11 cellular contexts compared by ENCODE assay signal in the genomic region with DNA sequence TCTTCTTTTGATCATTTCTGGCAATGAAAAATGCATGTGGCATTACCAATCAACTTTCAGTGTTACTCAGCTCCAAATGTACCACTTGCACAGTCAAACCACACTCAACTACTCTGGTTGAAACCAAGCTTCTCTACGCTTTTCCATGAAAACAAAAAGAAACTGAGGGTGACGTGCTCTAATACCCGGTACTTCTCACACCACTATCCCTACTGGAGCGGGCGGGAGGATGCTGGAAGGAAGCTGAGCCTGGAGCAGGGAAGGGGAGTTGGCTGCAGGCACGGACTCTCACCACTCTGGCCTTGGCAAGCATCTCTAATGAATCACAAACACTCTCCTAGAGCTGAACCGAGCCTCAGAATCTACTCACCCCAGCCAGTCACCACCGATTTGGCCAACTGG. TPM values are rescaled to one million over a fixed set of nuclear protein-coding genes. Genes with fewer than 3 reads are reported as not detected.
A peak's percentile ranks its signal among the peaks of the same experiment; 100 is the strongest.
DNase-seq lines count a peak whose midpoint lies in the region; TF ChIP-seq lines count a peak whose summit lies in the region.
"Had no signal": no experiment of that assay in that cellular context is flagged by ENCODE, and none has a peak within 500 bp of the region (broad histone marks: within the 10 kb centered on the region; RNA-seq: fewer than 3 reads in every experiment).

No MANE protein-coding gene starts in this region.

- no peak overlapping the region for H3K27ac ChIP-seq in neuronal stem cell (replicated peaks; ENCODE audit: low read length)
- H3K27ac ChIP-seq: HL-60 had no signal

- no peak overlapping the region for H3K14ac ChIP-seq in neuronal stem cell (ENCODE audit: low read length)

- TF ChIP-seq CTCF in chondrocyte (IDR thresholded peaks at IDR 0.05) (no peak), GM10248 (IDR thresholded peaks at IDR 0.05; ENCODE audit: control extremely low read depth, extremely low read depth, low read depth, missing control alignments) (no peak)

- no peak overlapping the region for H2BK15ac ChIP-seq in neuronal stem cell (ENCODE audit: low read length)

- peak overlapping the region; percentile 27 for H3K27ac Mint-ChIP-seq in chondrocyte (ENCODE audit: unreplicated experiment)

- WGBS in neuronal stem cell (ENCODE audit: extremely low coverage in 2 of 2, insufficient read length in 2 of 2, insufficient replicate concordance in 1 of 2), 2 donors: no CpG with 5 or more reads among the region's 8 CpGs

- H3K4me3 ChIP-seq in MG63: no peak overlapping the region
- H3K4me3 ChIP-seq in neuronal stem cell (ENCODE audit: low read length in 2 of 2): no peak overlapping the region

- H4K8ac ChIP-seq in neuronal stem cell (ENCODE audit: low read depth, low read length): no peak overlapping the region

- H3K9ac ChIP-seq in neuronal stem cell (ENCODE audit: low read depth, low read length, poor library complexity): peak overlapping the region; percentile 1

- no peak overlapping the region for H3K4ac ChIP-seq in neuronal stem cell (ENCODE audit: low read length)

- H3K36me3 ChIP-seq in MG63: peaks cover 6% of the 10 kb centered on the region; the same call in 1 of the 2 replicates
- peaks cover 0 to 12% of the 10 kb centered on the region in 2 donors for H3K36me3 ChIP-seq in neuronal stem cell (replicated peaks in 1 of 2; ENCODE audit: control insufficient read depth in 2 of 2, insufficient read depth in 2 of 2, low read length in 2 of 2)

- H3K4me1 Mint-ChIP-seq in chondrocyte (ENCODE audit: low read depth): peaks cover 56% of the 10 kb centered on the region

- H3K4me2 ChIP-seq in neuronal stem cell (ENCODE audit: insufficient read depth, low read length, poor library complexity, severe bottlenecking): no peak overlapping the region

- no peak overlapping the region for H4K91ac ChIP-seq in neuronal stem cell (ENCODE audit: low read depth, low read length, poor library complexity)

- DNase-seq in EH (ENCODE audit: low read depth) (peak; percentile 56), MG63 (peak; percentile 86), chondrocyte (ENCODE audit: low spot score) (no peak), neuronal stem cell (ENCODE audit: low spot score) (no peak), NCI-H146 treated with DMSO at 0.1 percent for 48 hours (lab: John Stamatoyannopoulos, UW; ENCODE audit: unreplicated experiment) (no peak), superior temporal gyrus (ENCODE audit: extremely low spot score) (no peak), GM10248 (ENCODE audit: extremely low spot score) (no peak)
- DNase-seq: mammary epithelial cell, NCI-H1048, OCI-M1 had no signal

- H2BK12ac ChIP-seq in neuronal stem cell (ENCODE audit: low read length): no peak overlapping the region

- no peak overlapping the region for H3K18ac ChIP-seq in neuronal stem cell (ENCODE audit: low read length)

- H3K23ac ChIP-seq in neuronal stem cell (ENCODE audit: low read depth, low read length, poor library complexity): no peak overlapping the region

- no peak overlapping the region for H3K4me3 Mint-ChIP-seq in chondrocyte (ENCODE audit: unreplicated experiment)

- no peaks in the 10 kb centered on the region for H3K27me3 ChIP-seq in MG63
- no peaks in the 10 kb centered on the region for H3K27me3 ChIP-seq in neuronal stem cell (ENCODE audit: control insufficient read depth in 3 of 3, insufficient read depth in 3 of 3, low read depth in 1 of 3, low read length in 3 of 3)

- no peaks in the 10 kb centered on the region for H3K9me3 Mint-ChIP-seq in chondrocyte (ENCODE audit: low read depth)

- no peak overlapping the region for H2BK5ac ChIP-seq in neuronal stem cell (ENCODE audit: low read length)

- POLR2A ChIA-PET in GM10248 (lab: Yijun Ruan, JAX): no interaction called here

- no peak overlapping the region for H2AK5ac ChIP-seq in neuronal stem cell (ENCODE audit: low read depth, low read length)

- peaks cover 21% of the 10 kb centered on the region for H3K79me1 ChIP-seq in neuronal stem cell (ENCODE audit: low read depth, low read length)

- H2AFZ ChIP-seq in neuronal stem cell (ENCODE audit: low read length): no peak overlapping the region

- no peaks in the 10 kb centered on the region for H3K36me3 Mint-ChIP-seq in chondrocyte (ENCODE audit: low read depth)

- H3K9me3 ChIP-seq in MG63 (no peaks in the 10 kb centered on the region), neuronal stem cell (replicated peaks in 1 of 2; ENCODE audit: control insufficient read depth in 2 of 2, insufficient read depth in 1 of 2, low read depth in 1 of 2, low read length in 2 of 2) (peaks cover 0 to 3% of the 10 kb centered on the region in 2 donors)

- H3K4me1 ChIP-seq in neuronal stem cell (ENCODE audit: control insufficient read depth in 2 of 2, insufficient read depth in 1 of 2, low read depth in 1 of 2, low read length in 2 of 2): peaks cover 22 to 27% of the 10 kb centered on the region in 2 donors

- no peak overlapping the region for H2BK120ac ChIP-seq in neuronal stem cell (ENCODE audit: low read depth, low read length)

- no peaks in the 10 kb centered on the region for H3K27me3 Mint-ChIP-seq in chondrocyte (ENCODE audit: low read depth)

- CTCF ChIA-PET in GM10248 (lab: Yijun Ruan, JAX): interaction anchor here (0.7 to 4.9 kb wide), 6 partner anchors 9 to 362 kb away, joined by 3 to 28 read pairs (median 4); no protein-coding TSS in a partner anchor

RNA-seq across cellular contexts. Expression of a gene that starts 48.2 kb away (rescaled TPM):
- total RNA-seq in MG63 (2014; rRNA removed; shearing (Covaris generic); ENCODE audit: low replicate concordance): 82.1 and 113 TPM in 2 replicates
- total RNA-seq in chondrocyte: 98.2 to 105 TPM (median 100 TPM) in 3 replicates
- polyA plus RNA-seq in neuronal stem cell (2013, experiment 1 of 2): 162 TPM
- 159 TPM for polyA plus RNA-seq in neuronal stem cell (2013, experiment 2 of 2)

Comparison
In these comparisons a context has a peak if more than half of its experiments do, and no peak if none do; other contexts are left out.
1. DNase-seq: peak in EH (single experiment) and MG63 (single experiment); none in chondrocyte (single experiment), neuronal stem cell (single experiment), NCI-H146 treated with DMSO at 0.1 percent for 48 hours (single experiment), superior temporal gyrus (single experiment) and GM10248 (single experiment).